ENCODE assay signal across 1 cellular context in genomic region chr10:133613699-133614098, GRCh38.
TF ChIP-seq lines count a peak whose summit lies in the region.

No MANE protein-coding gene starts in this region.

TF ChIP-seq in HepG2, 621 proteins besides CTCF, POLR2A, EP300 and RAD21:
- TF ChIP-seq ATF7 (IDR thresholded peaks at IDR 0.05) (peak; percentile 66), ATF7 (CRISPR knock-in tag; IDR thresholded peaks at IDR 0.05) (no peak), TRIM24 (CRISPR knock-in tag; IDR thresholded peaks at IDR 0.05) (no peak)
